Comparison of ENCODE assay signal across 9 cellular contexts in genomic region chr5:80193421-80193820, GRCh38.
DNase-seq lines count a peak whose midpoint lies in the region; ATAC-seq, FAIRE-seq and TF ChIP-seq lines count a peak whose summit lies in the region.
"Had no signal": no experiment of that assay in that cellular context is flagged by ENCODE, and none has a peak within 500 bp of the region (broad histone marks: within the 10 kb centered on the region; RNA-seq: fewer than 3 reads in every experiment).

No MANE protein-coding gene starts in this region.

- no peak for TF ChIP-seq CTCF in pancreas (IDR thresholded peaks at IDR 0.05)

- 54 to 55% methylated on average over 7 of the region's 7 CpGs for WGBS in ectodermal cell, 2 experiments
- 8 to 13% methylated on average over 7 of the region's 7 CpGs for WGBS in pancreas, 2 donors

- H3K36me3 ChIP-seq in HAP-1 (replicated peaks), result no peaks in the 10 kb centered on the region
- H3K36me3 ChIP-seq in ectodermal cell (ENCODE audit: control insufficient read depth, insufficient read depth, low read length), result no peaks in the 10 kb centered on the region
- no peaks in the 10 kb centered on the region for H3K36me3 ChIP-seq in pancreas

- H3K4me1 ChIP-seq in HAP-1, result peaks cover 25% of the 10 kb centered on the region
- peaks cover 39% of the 10 kb centered on the region for H3K4me1 ChIP-seq in ectodermal cell (ENCODE audit: control insufficient read depth, insufficient read depth, low read length)
- H3K4me1 ChIP-seq in pancreas, result peaks cover 0 to 31% (median 29%) of the 10 kb centered on the region in 3 donors

- DNase-seq in HAP-1 (ENCODE audit: low spot score in 2 of 2) (peak; percentile 15 to 46), NCI-H69 (lab: John Stamatoyannopoulos, UW) (peak; percentile 99), pancreas (no peak), pons (ENCODE audit: low spot score) (no peak)
- DNase-seq: NCI-H82 had no signal

- ATAC-seq in pancreas (peak; percentile 19 to 43 (median 39)), HG03354 (IDR thresholded peaks at IDR 0.05; ENCODE audit: poor library complexity, severe bottlenecking, unreplicated experiment) (no peak), HG03108 (IDR thresholded peaks at IDR 0.05; ENCODE audit: unreplicated experiment) (no peak)
- ATAC-seq in activated CD4-positive, CD25-positive, alpha-beta regulatory T cell treated with anti-CD3 and anti-CD28 coated beads, Interleukin-2, amount 50 U/mL, for 24 hours, result no peak

- H3K4me3 ChIP-seq in HAP-1 (no peak overlapping the region), ectodermal cell (ENCODE audit: insufficient read depth, low read depth, low read length) (no peak overlapping the region), pancreas (no peak overlapping the region)

- H3K27me3 ChIP-seq in HAP-1 (ENCODE audit: low read depth) (no peaks in the 10 kb centered on the region), ectodermal cell (ENCODE audit: control insufficient read depth, insufficient read depth, low read length, poor library complexity, severe bottlenecking) (no peaks in the 10 kb centered on the region), pancreas (no peaks in the 10 kb centered on the region)

- H3K9me3 ChIP-seq in HAP-1 (no peaks in the 10 kb centered on the region), ectodermal cell (ENCODE audit: control insufficient read depth, low read length) (no peaks in the 10 kb centered on the region), pancreas (no peaks in the 10 kb centered on the region)

- in situ Hi-C loops in HAP-1 (cut with MboI; ENCODE audit: low sequenced_read_pairs), result no loop called here

- peak overlapping the region; percentile 81 for H3K27ac ChIP-seq in ectodermal cell (ENCODE audit: insufficient read depth, low read depth, low read length, poor library complexity, severe bottlenecking)
- peak overlapping the region in 2 of 4 donors; percentile 34 to 65 for H3K27ac ChIP-seq in pancreas

- intact Hi-C loops in pancreas (cut with DNase I), result no loop called here

- no peak for FAIRE-seq in pancreas (lab: Jason Lieb, UNC)

Comparison
In these comparisons a context has a peak if more than half of its experiments do, and no peak if none do; other contexts are left out.
1. DNase-seq: peak in HAP-1 (2 of 2) and NCI-H69 (single experiment); none in pancreas (0 of 6) and pons (single experiment).
2. ATAC-seq: peak in pancreas (4 of 4); none in HG03354 (single experiment), activated CD4-positive, CD25-positive, alpha-beta regulatory T cell treated with anti-CD3 and anti-CD28 coated beads, Interleukin-2, amount 50 U/mL, for 24 hours (0 of 2) and HG03108 (single experiment).